ENCODE assay signal across 1 cellular context in the genomic region with DNA sequence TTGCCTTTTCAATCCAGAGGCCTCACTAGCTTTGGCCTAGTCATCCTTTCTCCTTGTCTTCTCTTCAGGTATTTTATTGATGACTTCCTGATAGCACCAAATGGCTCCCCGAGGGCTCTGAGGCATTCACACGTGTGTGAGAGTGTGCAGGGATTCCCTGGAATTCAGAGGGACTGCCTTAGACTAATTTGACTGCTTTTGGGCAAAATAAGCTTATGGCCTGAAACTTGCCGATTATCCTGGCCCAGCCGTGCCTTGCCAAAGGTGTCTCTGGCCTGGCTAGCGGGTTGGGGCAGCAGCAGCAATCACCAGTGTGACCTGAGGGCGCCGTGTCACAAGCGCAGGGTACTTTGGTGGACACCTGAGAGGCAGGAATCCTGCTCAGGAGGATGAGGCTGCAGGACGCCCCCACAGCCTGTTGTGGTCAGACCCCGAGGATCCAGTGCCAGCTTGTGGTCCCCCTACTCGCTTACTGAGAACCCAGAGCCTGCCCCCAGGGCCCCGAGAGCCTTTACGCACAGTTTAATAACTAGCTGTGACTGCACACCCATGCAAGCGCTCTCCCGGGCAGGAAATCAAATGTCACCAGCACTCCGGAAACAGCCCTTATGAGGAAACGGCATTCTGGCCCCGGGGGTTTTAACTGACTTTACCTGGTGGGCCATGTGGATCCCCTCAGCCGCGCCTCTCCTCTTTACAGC.
TF ChIP-seq lines count a peak whose summit lies in the region.

No MANE protein-coding gene starts in this region.

TF ChIP-seq in GM12878, 131 proteins besides CTCF, POLR2A, EP300 and RAD21 (continued from another document):
- no peak for TF ChIP-seq RELB (IDR thresholded peaks at IDR 0.05; ENCODE audit: low read depth)
